12 cellular contexts compared by ENCODE assay signal in genomic region chr1:27564710-27565649, GRCh38. TPM values are rescaled to one million over a fixed set of nuclear protein-coding genes. Genes with fewer than 3 reads are reported as not detected.
A peak's percentile ranks its signal among the peaks of the same experiment; 100 is the strongest.
DNase-seq lines count a peak whose midpoint lies in the region; ATAC-seq and TF ChIP-seq lines count a peak whose summit lies in the region.
"Had no signal": no experiment of that assay in that cellular context is flagged by ENCODE, and none has a peak within 500 bp of the region (broad histone marks: within the 10 kb centered on the region; RNA-seq: fewer than 3 reads in every experiment).

No MANE protein-coding gene starts in this region.

- H3K36me3 ChIP-seq in Peyer's patch (no peaks in the 10 kb centered on the region), esophagus muscularis mucosa (no peaks in the 10 kb centered on the region)
- H3K36me3 ChIP-seq in effector memory CD4-positive, alpha-beta T cell (ENCODE audit: control insufficient read depth, insufficient read depth, low read length), result no peaks in the 10 kb centered on the region

- DNase-seq in Peyer's patch (no peak), esophagus muscularis mucosa (ENCODE audit: extremely low spot score) (no peak), type B pancreatic cell (ENCODE audit: extremely low spot score, unreplicated experiment) (no peak)
- no peak for DNase-seq in effector memory CD4-positive, alpha-beta T cell
- no peak for DNase-seq in activated CD4-positive, alpha-beta T cell treated with anti-CD3 and anti-CD28 coated beads for 4 hours
- DNase-seq: NCI-H1417; stimulated activated naive CD4-positive, alpha-beta T cell treated with Interleukin-2 at 50 U/mL for 16 hours had no signal

- H3K36me3 Mint-ChIP-seq in nephron (ENCODE audit: low read depth) (peaks cover under 1% of the 10 kb centered on the region), type B pancreatic cell (no peaks in the 10 kb centered on the region)

- H3K27me3 ChIP-seq in Peyer's patch, result no peaks in the 10 kb centered on the region
- H3K27me3 ChIP-seq in esophagus muscularis mucosa, result no peaks in the 10 kb centered on the region
- no peaks in the 10 kb centered on the region for H3K27me3 ChIP-seq in effector memory CD4-positive, alpha-beta T cell (replicated peaks; ENCODE audit: control insufficient read depth, insufficient read depth, low read length, poor library complexity, severe bottlenecking)

- H3K4me1 ChIP-seq in Peyer's patch, result peaks cover 6 to 79% (median 12%) of the 10 kb centered on the region in 4 donors
- peaks cover 96 to 100% (median 100%) of the 10 kb centered on the region in 4 donors for H3K4me1 ChIP-seq in esophagus muscularis mucosa
- H3K4me1 ChIP-seq in effector memory CD4-positive, alpha-beta T cell (ENCODE audit: control insufficient read depth, insufficient read depth, low read length, poor library complexity, severe bottlenecking), result peaks cover 15% of the 10 kb centered on the region

- intact Hi-C loops in esophagus muscularis mucosa (cut with DNase I), result no loop called here

- H3K27ac ChIP-seq in Peyer's patch (peak overlapping the region; percentile 42 to 84 (median 64)), esophagus muscularis mucosa (replicated peaks in 1 of 4) (peak overlapping the region; percentile 93 to 98 (median 97))
- H3K27ac ChIP-seq in effector memory CD4-positive, alpha-beta T cell (ENCODE audit: insufficient read depth, low read length, poor library complexity, severe bottlenecking), result no peak overlapping the region
- H3K27ac ChIP-seq: VCaP had no signal

- no peak for TF ChIP-seq EP300 in esophagus muscularis mucosa (IDR thresholded peaks at IDR 0.05)

- WGBS in esophagus muscularis mucosa, result 52% methylated on average over 25 of the region's 26 CpGs

- H3K27ac Mint-ChIP-seq in nephron (peak overlapping the region; percentile 97 to 99 (median 98)), type B pancreatic cell (peak overlapping the region; percentile 87)
- H3K27ac Mint-ChIP-seq: activated T-helper 1 cell treated with anti-CD3 and anti-CD28 coated beads, Interleukin-12 subunit alpha, Interleukin-12 subunit beta, Interleukin-2, Interleukin-4 antibody, amounts not matched to agents 30 ng/mL and 10 ng/mL and 1 ng/mL, durations not matched to agents 14 hours and 24 hours and 36 hours; GM23338 had no signal

- TF ChIP-seq CTCF in Peyer's patch (IDR thresholded peaks at IDR 0.05) (no peak), esophagus muscularis mucosa (IDR thresholded peaks at IDR 0.05) (no peak), nephron (IDR thresholded peaks at IDR 0.05; ENCODE audit: unreplicated experiment in 3 of 3) (no peak), type B pancreatic cell (conservative IDR thresholded peaks at IDR 0.05) (no peak)

- H3K4me3 Mint-ChIP-seq in nephron (peak overlapping the region in 1 of 3 experiments; percentile 68), type B pancreatic cell (peak overlapping the region; percentile 14)
- H3K4me3 Mint-ChIP-seq: activated T-helper 1 cell treated with anti-CD3 and anti-CD28 coated beads, Interleukin-12 subunit alpha, Interleukin-12 subunit beta, Interleukin-2, Interleukin-4 antibody, amounts not matched to agents 30 ng/mL and 10 ng/mL and 1 ng/mL, durations not matched to agents 14 hours and 24 hours and 36 hours had no signal

- H3K9me3 ChIP-seq in Peyer's patch (no peaks in the 10 kb centered on the region), esophagus muscularis mucosa (no peaks in the 10 kb centered on the region)
- no peaks in the 10 kb centered on the region for H3K9me3 ChIP-seq in effector memory CD4-positive, alpha-beta T cell (ENCODE audit: control insufficient read depth, low read length)

- H3K9me3 Mint-ChIP-seq in nephron (no peaks in the 10 kb centered on the region), type B pancreatic cell (no peaks in the 10 kb centered on the region)
- H3K9me3 Mint-ChIP-seq: activated T-helper 1 cell treated with anti-CD3 and anti-CD28 coated beads, Interleukin-12 subunit alpha, Interleukin-12 subunit beta, Interleukin-2, Interleukin-4 antibody, amounts not matched to agents 30 ng/mL and 10 ng/mL and 1 ng/mL, durations not matched to agents 14 hours and 24 hours and 36 hours; GM23338 had no signal

- ATAC-seq in HG03469 (IDR thresholded peaks at IDR 0.05; ENCODE audit: unreplicated experiment), result no peak
- ATAC-seq: GM23338 had no signal

- no peak overlapping the region for H3K4me3 ChIP-seq in Peyer's patch
- peak overlapping the region in 3 of 4 donors; percentile 4 to 9 (median 6) for H3K4me3 ChIP-seq in esophagus muscularis mucosa
- no peak overlapping the region for H3K4me3 ChIP-seq in effector memory CD4-positive, alpha-beta T cell (ENCODE audit: insufficient read depth, low read depth, low read length, poor library complexity, severe bottlenecking)
- H3K4me3 ChIP-seq: GM23338 had no signal

- H3K27me3 Mint-ChIP-seq in nephron (ENCODE audit: low read depth) (no peaks in the 10 kb centered on the region), type B pancreatic cell (no peaks in the 10 kb centered on the region)

- H3K4me1 Mint-ChIP-seq in nephron, result peaks cover 92% of the 10 kb centered on the region
- peaks cover 87% of the 10 kb centered on the region for H3K4me1 Mint-ChIP-seq in type B pancreatic cell (ENCODE audit: unreplicated experiment)

- TF ChIP-seq POLR2A in Peyer's patch (IDR thresholded peaks at IDR 0.05), result no peak
- no peak for TF ChIP-seq POLR2A in esophagus muscularis mucosa (IDR thresholded peaks at IDR 0.05; ENCODE audit: low read depth)

RNA-seq across cellular contexts. Expression of gene AHDC1, which starts 39.0 kb away (rescaled TPM):
- total RNA-seq in Peyer's patch (10 to 100 TPM in 3 of 4 donors, 1 to 10 TPM in 1; 7.0 to 21.5 (median 12.0) TPM), esophagus muscularis mucosa (10 to 100 TPM; 14.7 to 54.3 (median 35.4) TPM), type B pancreatic cell (ENCODE audit: low replicate concordance) (49.3 and 61.0 TPM in 2 replicates)

Comparison
In these comparisons a context has a peak if more than half of its experiments do, and no peak if none do; other contexts are left out.
1. H3K4me3 ChIP-seq: peak in esophagus muscularis mucosa (3 of 4); none in Peyer's patch (0 of 4) and effector memory CD4-positive, alpha-beta T cell (single experiment).